Comparison of ENCODE assay signal across 8 cellular contexts in the genomic region with DNA sequence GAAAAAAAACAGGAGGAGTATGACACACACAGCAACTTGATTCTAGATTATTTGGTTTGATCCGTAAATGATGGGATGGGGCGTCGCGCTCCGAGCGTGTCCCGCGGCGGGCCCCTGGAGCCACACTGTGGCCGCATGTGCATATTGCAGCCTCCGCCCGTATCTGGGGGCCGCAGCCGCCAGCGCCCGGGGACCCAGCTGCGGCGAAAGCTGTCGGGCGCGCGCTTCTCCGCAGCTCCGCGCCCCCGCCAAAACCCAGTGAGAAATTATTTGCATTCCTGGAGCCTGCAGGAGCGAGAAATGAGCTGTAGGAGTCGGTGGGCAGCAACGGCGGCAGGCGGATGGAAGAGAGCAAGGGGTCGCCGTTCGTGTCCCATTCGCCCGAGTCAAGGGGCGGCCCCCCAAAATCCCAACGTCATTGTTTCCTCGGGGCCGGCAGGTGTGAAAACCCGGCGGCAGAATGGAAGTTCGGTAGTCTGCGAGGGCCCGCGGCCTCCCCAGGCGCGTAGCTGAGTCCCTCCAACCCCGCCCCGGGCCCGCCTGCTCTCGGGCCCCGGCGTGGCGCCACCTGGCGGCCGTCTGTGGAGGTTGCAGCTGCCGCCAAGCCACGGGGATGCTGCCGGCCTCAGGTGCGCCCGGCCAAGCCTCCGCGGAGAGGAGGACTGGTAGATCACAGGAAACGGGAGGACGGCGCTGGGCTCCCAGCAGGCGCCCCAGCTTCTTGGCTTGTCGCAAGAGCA.
DNase-seq lines count a peak whose midpoint lies in the region; ATAC-seq and TF ChIP-seq lines count a peak whose summit lies in the region.
"Not testable (repeated sequence)": the region's sequence is repeated elsewhere in the genome, so short reads cannot be mapped to it uniquely, and the experiment has no call there.

No MANE protein-coding gene starts in this region.

- H3K27ac ChIP-seq in HUES64 (ENCODE audit: low read depth, low read length); Panc1 (ENCODE audit: low read length): not testable (repeated sequence)

- H3K4me1 ChIP-seq in HUES64 (ENCODE audit: insufficient read depth, low read length); Panc1 (ENCODE audit: control insufficient read depth, insufficient read depth, low read length): not testable (repeated sequence)

- not testable (repeated sequence) for BruUV-seq in Panc1 (replicated peaks; lab: Mats Ljungman, UMichigan)

- H3K36me3 ChIP-seq in HUES64 (ENCODE audit: insufficient read depth, low read length); Panc1 (ENCODE audit: control insufficient read depth, insufficient read depth, low read length): not testable (repeated sequence)

- peak; percentile 84 for TF ChIP-seq CTCF in Panc1 (IDR thresholded peaks at IDR 0.05)

- intact Hi-C loops in Panc1 (cut with micrococcal nuclease; ENCODE audit: unreplicated experiment) = not testable (repeated sequence)

- CTCF ChIA-PET in Panc1 (lab: Charles Lee) = not testable (repeated sequence)

- peak overlapping the region; percentile 53 for H3K4me3 ChIP-seq in HUES64 (ENCODE audit: low read length)
- H3K4me3 ChIP-seq in Panc1 (ENCODE audit: low read depth in 2 of 2, low read length in 2 of 2) = peak overlapping the region; percentile 30 to 36

- WGBS in HUES64 = under 1% methylated on average over 37 of the region's 69 CpGs

- POLR2A ChIA-PET in Panc1 (lab: Charles Lee) = not testable (repeated sequence)

- peak; percentile 93 for ATAC-seq in GM21619 (IDR thresholded peaks at IDR 0.05; ENCODE audit: unreplicated experiment)
- peak; percentile 98 for ATAC-seq in Panc1

- H3K9me3 ChIP-seq in HUES64 (ENCODE audit: insufficient read depth, low read depth, low read length); Panc1 (ENCODE audit: control insufficient read depth, insufficient read depth, low read depth, low read length): not testable (repeated sequence)

- DNase-seq in DMS 273 (lab: John Stamatoyannopoulos, UW; ENCODE audit: unreplicated experiment) (peak; percentile 87), Panc1 (ENCODE audit: low read depth, low spot score) (peak; percentile 8), activated T-cell treated with anti-CD3 and anti-CD28 coated beads for 48 hours (ENCODE audit: low read depth) (peak; percentile 84), erythroblast (lab: John Stamatoyannopoulos, UW) (peak; percentile 70 to 87), myocyte (ENCODE audit: low read depth) (peak; percentile 60)
- DNase-seq in stimulated activated CD8-positive, alpha-beta memory T cell treated with anti-CD3 and anti-CD28 coated beads, Interleukin-15, amount 100 ng/mL, for 48 hours (ENCODE audit: low read depth in 2 of 2) = peak; percentile 75 to 76

- not testable (repeated sequence) for TF ChIP-seq POLR2A in erythroblast (IDR thresholded peaks at IDR 0.05; ENCODE audit: low read length)

- H3K27me3 ChIP-seq in HUES64 (ENCODE audit: insufficient read depth, low read length); Panc1 (ENCODE audit: control insufficient read depth, insufficient read depth, low read length): not testable (repeated sequence)

- H3K9ac ChIP-seq in HUES64 (ENCODE audit: low read depth, low read length) = not testable (repeated sequence)

- in situ Hi-C loops in Panc1 (cut with HindIII; ENCODE audit: low pct_unique_long_range_greater_than_20kb, low sequenced_read_pairs) = not testable (repeated sequence)

Comparison
In these comparisons a context has a peak if more than half of its experiments do, and no peak if none do; other contexts are left out.
1. DNase-seq: peak in every context shown above with its lines; median percentile 87 in DMS 273; 84 in activated T-cell treated with anti-CD3 and anti-CD28 coated beads for 48 hours; 78 in erythroblast; 76 in stimulated activated CD8-positive, alpha-beta memory T cell treated with anti-CD3 and anti-CD28 coated beads, Interleukin-15, amount 100 ng/mL, for 48 hours; 60 in myocyte; 8 in Panc1.